Comparison of ENCODE assay signal across 8 cellular contexts in the genomic region with DNA sequence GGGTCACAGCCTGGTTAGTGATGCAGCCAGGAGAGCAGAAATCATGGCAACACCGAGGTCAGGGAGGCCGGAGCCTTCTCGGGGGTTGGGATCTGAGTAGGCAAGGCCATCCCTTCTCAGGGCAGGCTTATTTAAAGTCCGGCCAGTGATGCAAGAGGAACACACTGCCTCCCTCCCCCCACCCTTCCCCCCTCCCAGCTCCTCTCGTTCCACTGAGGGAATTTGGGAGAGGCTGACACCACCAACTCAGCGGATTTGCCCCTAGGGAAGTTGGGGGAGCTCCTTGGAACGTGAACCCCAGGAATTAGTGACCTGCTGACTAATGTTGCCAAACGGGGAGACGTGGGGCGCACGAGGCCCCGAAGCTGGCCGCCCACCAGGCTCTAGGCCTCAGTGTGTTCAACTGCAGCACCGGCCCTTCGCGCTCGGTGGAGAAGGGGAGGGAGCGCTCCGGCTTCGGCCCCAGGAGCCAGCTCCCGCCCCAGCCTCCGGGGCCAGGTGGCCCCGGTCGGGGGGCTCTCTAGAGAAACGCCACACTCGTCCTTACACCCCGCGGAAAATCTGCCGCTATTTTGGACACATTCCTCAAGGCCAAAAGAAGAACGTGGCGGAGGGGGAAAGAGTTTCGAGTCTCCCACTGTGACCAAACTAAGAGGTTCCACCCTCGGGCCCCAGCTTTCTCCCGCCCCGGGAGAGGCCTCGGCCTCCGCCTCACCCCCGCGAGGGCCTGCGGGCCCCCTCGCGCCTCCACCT. TPM values are rescaled to one million over a fixed set of nuclear protein-coding genes. Genes with fewer than 3 reads are reported as not detected.
DNase-seq lines count a peak whose midpoint lies in the region; ATAC-seq and TF ChIP-seq lines count a peak whose summit lies in the region.

No MANE protein-coding gene starts in this region.

- peaks cover 14% of the 10 kb centered on the region for H3K36me3 Mint-ChIP-seq in CD4-positive, alpha-beta T cell (ENCODE audit: low read depth)
- H3K36me3 Mint-ChIP-seq in activated T-cell treated with anti-CD3 and anti-CD28 coated beads, Interleukin-2, amount 50 U/mL, for 24 hours (ENCODE audit: low read depth): peaks cover 2% of the 10 kb centered on the region
- peaks cover 0 to 12% (median 0%) of the 10 kb centered on the region in 3 donors for H3K36me3 Mint-ChIP-seq in naive thymus-derived CD8-positive, alpha-beta T cell

- POLR2A ChIA-PET in CD4-positive, alpha-beta T cell (lab: Charles Lee): interaction anchor here (1.0 to 7.4 kb wide), 11 partner anchors 8 to 89 kb away, joined by 3 to 124 read pairs (median 4); a partner anchor contains a TSS
- POLR2A ChIA-PET in naive thymus-derived CD8-positive, alpha-beta T cell (lab: Charles Lee): interaction anchor here (0.6 to 7.2 kb wide), 10 partner anchors 10 to 73 kb away, joined by 3 to 84 read pairs (median 7); a partner anchor contains a TSS

- peak overlapping the region; percentile 87 for H3K4me3 Mint-ChIP-seq in CD4-positive, alpha-beta T cell
- peak overlapping the region; percentile 82 for H3K4me3 Mint-ChIP-seq in activated T-cell treated with anti-CD3 and anti-CD28 coated beads, Interleukin-2, amount 50 U/mL, for 24 hours
- H3K4me3 Mint-ChIP-seq in naive thymus-derived CD8-positive, alpha-beta T cell: peak overlapping the region; percentile 82 to 96 (median 90)

- H3K4me1 Mint-ChIP-seq in CD4-positive, alpha-beta T cell (ENCODE audit: low read depth): peaks cover 62% of the 10 kb centered on the region
- peaks cover 54% of the 10 kb centered on the region for H3K4me1 Mint-ChIP-seq in activated T-cell treated with anti-CD3 and anti-CD28 coated beads, Interleukin-2, amount 50 U/mL, for 24 hours (ENCODE audit: low read depth)
- H3K4me1 Mint-ChIP-seq in naive thymus-derived CD8-positive, alpha-beta T cell: peaks cover 37 to 60% (median 53%) of the 10 kb centered on the region in 4 donors

- no peaks in the 10 kb centered on the region for H3K27me3 ChIP-seq in CD4-positive, alpha-beta T cell (ENCODE audit: control insufficient read depth, insufficient read depth, low read length)

- H3K9me3 Mint-ChIP-seq in CD4-positive, alpha-beta T cell: no peaks in the 10 kb centered on the region
- H3K9me3 Mint-ChIP-seq in activated T-cell treated with anti-CD3 and anti-CD28 coated beads, Interleukin-2, amount 50 U/mL, for 24 hours: no peaks in the 10 kb centered on the region
- H3K9me3 Mint-ChIP-seq in naive thymus-derived CD8-positive, alpha-beta T cell: no peaks in the 10 kb centered on the region

- peak overlapping the region; percentile 85 for H3K4me3 ChIP-seq in Jurkat, Clone E6-1 (ENCODE audit: low read length)

- H3K27ac Mint-ChIP-seq in CD4-positive, alpha-beta T cell: peak overlapping the region; percentile 92
- H3K27ac Mint-ChIP-seq in activated T-cell treated with anti-CD3 and anti-CD28 coated beads, Interleukin-2, amount 50 U/mL, for 24 hours: peak overlapping the region; percentile 90
- H3K27ac Mint-ChIP-seq in naive thymus-derived CD8-positive, alpha-beta T cell: peak overlapping the region; percentile 86 to 99 (median 92)

- no peak for ATAC-seq in CD4-positive, alpha-beta T cell (ENCODE audit: poor library complexity)
- peak; percentile 24 for ATAC-seq in GM19455 (IDR thresholded peaks at IDR 0.05; ENCODE audit: unreplicated experiment)
- ATAC-seq in naive thymus-derived CD8-positive, alpha-beta T cell: no peak

- TF ChIP-seq CTCF in CD4-positive, alpha-beta T cell (IDR thresholded peaks at IDR 0.05): no peak

- peak in 2 of 10 experiments; percentile 24 to 26 for DNase-seq in CD4-positive, alpha-beta T cell
- no peak for DNase-seq in Jurkat, Clone E6-1 (ENCODE audit: low read depth, low spot score)
- peak; percentile 70 for DNase-seq in activated T-cell treated with anti-CD3 and anti-CD28 coated beads, Interleukin-2, amount 50 U/mL, for 24 hours
- DNase-seq in fibroblast of peridontal ligament (ENCODE audit: extremely low read depth): peak; percentile 92
- no peak for DNase-seq in naive thymus-derived CD8-positive, alpha-beta T cell
- DNase-seq in DMS153 treated with DMSO at 0.1 percent for 48 hours (lab: John Stamatoyannopoulos, UW; ENCODE audit: unreplicated experiment): no peak
- no peak for DNase-seq in foreskin melanocyte

- intact Hi-C loops in CD4-positive, alpha-beta T cell (cut with DNase I, micrococcal nuclease): loop anchor here (2.0 to 5.0 kb wide), 3 partner anchors 54 to 93 kb away; a partner anchor contains a TSS

- CTCF ChIA-PET in CD4-positive, alpha-beta T cell (lab: Charles Lee): interaction anchor here (0.6 to 3.9 kb wide), 7 partner anchors 11 to 86 kb away, joined by 3 to 13 read pairs (median 4); no protein-coding TSS in a partner anchor

- no peaks in the 10 kb centered on the region for H3K9me3 ChIP-seq in CD4-positive, alpha-beta T cell (ENCODE audit: control insufficient read depth, low read length)

- no peaks in the 10 kb centered on the region for H3K27me3 Mint-ChIP-seq in CD4-positive, alpha-beta T cell
- no peaks in the 10 kb centered on the region for H3K27me3 Mint-ChIP-seq in activated T-cell treated with anti-CD3 and anti-CD28 coated beads, Interleukin-2, amount 50 U/mL, for 24 hours
- H3K27me3 Mint-ChIP-seq in naive thymus-derived CD8-positive, alpha-beta T cell: no peaks in the 10 kb centered on the region

- H3K27ac ChIP-seq in CD4-positive, alpha-beta T cell (ENCODE audit: low read depth, low read length): peak overlapping the region; percentile 91

RNA-seq across cellular contexts. Expression of a gene that starts 1.6 kb away (rescaled TPM):
- 10 to 100 TPM; 86.2 to 86.4 TPM for total RNA-seq in CD4-positive, alpha-beta T cell
- 51.8 TPM for polyA plus RNA-seq in Jurkat, Clone E6-1 (2012; ENCODE audit: insufficient read depth, insufficient read length)
- 100 to 1,000 TPM; 258 to 262 TPM for total RNA-seq in naive thymus-derived CD8-positive, alpha-beta T cell
- 10 to 100 TPM; 51.4 to 81.2 (median 71.5) TPM for polyA plus RNA-seq in naive thymus-derived CD8-positive, alpha-beta T cell

RNA-seq across cellular contexts. Expression of a gene that starts 26.4 kb away (rescaled TPM):
- total RNA-seq in CD4-positive, alpha-beta T cell: 1 to 10 TPM in 1 of 2 experiments, under 1 TPM in 1; 0.60 to 1.2 TPM
- polyA plus RNA-seq in Jurkat, Clone E6-1 (2012; ENCODE audit: insufficient read depth, insufficient read length): 1.4 TPM
- 10 to 100 TPM; 13.4 to 16.8 TPM for total RNA-seq in naive thymus-derived CD8-positive, alpha-beta T cell
- under 1 TPM; 0.11 to 0.80 (median 0.13) TPM for polyA plus RNA-seq in naive thymus-derived CD8-positive, alpha-beta T cell

Comparison
In these comparisons a context has a peak if more than half of its experiments do, and no peak if none do; other contexts are left out.
1. DNase-seq: peak in activated T-cell treated with anti-CD3 and anti-CD28 coated beads, Interleukin-2, amount 50 U/mL, for 24 hours (single experiment) and fibroblast of peridontal ligament (single experiment); none in Jurkat, Clone E6-1 (single experiment), naive thymus-derived CD8-positive, alpha-beta T cell (0 of 10), DMS153 treated with DMSO at 0.1 percent for 48 hours (single experiment) and foreskin melanocyte (single experiment).
2. RNA of a gene that starts 26.4 kb away (total RNA-seq): 13.4 to 16.8 TPM in naive thymus-derived CD8-positive, alpha-beta T cell; 0.60 to 1.2 TPM in CD4-positive, alpha-beta T cell; every median in the first group is over 4 times any median in the second.
3. Peak in every context shown above with its lines, with median percentiles within 50 percentile points of each other: H3K27ac Mint-ChIP-seq and H3K4me3 Mint-ChIP-seq.